In the genomic region with DNA sequence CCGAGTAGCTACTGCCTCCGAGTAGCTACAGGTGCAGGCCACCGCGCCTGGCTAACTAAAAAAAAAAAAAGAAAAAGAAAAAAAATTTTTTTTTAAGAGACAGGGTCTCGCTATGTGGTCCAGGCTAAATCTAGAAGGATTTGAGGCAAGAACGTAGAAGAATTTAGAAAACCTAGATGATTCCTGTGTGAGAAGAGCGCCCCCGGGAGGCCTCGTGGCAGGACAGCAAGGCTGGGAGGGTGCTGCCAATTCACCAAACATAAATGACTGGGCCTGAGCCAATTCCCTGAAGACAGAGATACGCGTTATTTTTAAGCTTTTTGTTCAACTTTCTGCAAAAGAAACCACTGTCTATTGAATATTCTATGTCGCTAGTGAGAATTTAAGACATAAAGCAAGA, we compare ENCODE assay signal across 9 cellular contexts.
A peak's percentile ranks its signal among the peaks of the same experiment; 100 is the strongest.
DNase-seq lines count a peak whose midpoint lies in the region; ATAC-seq, FAIRE-seq and TF ChIP-seq lines count a peak whose summit lies in the region.
"Had no signal": no experiment of that assay in that cellular context is flagged by ENCODE, and none has a peak within 500 bp of the region (broad histone marks: within the 10 kb centered on the region; RNA-seq: fewer than 3 reads in every experiment).

No MANE protein-coding gene starts in this region.

- CTCF ChIA-PET in Panc1 (lab: Charles Lee), result no interaction called here

- no peak overlapping the region for H3K27ac ChIP-seq in Panc1 (ENCODE audit: low read length)

- H3K4me1 ChIP-seq in Panc1 (ENCODE audit: control insufficient read depth, insufficient read depth, low read length), result no peaks in the 10 kb centered on the region

- H3K9me3 ChIP-seq in Panc1 (ENCODE audit: control insufficient read depth, insufficient read depth, low read depth, low read length), result no peaks in the 10 kb centered on the region

- FAIRE-seq in H54 (lab: Jason Lieb, UNC), result no peak
- FAIRE-seq: islet of Langerhans had no signal

- no peaks in the 10 kb centered on the region; the same call in 1 of the 2 replicates for H3K27me3 ChIP-seq in Panc1 (ENCODE audit: control insufficient read depth, insufficient read depth, low read length)

- no peak overlapping the region for H3K4me3 ChIP-seq in Panc1 (ENCODE audit: low read depth in 2 of 2, low read length in 2 of 2)
- no peak overlapping the region for H3K4me3 ChIP-seq in fibroblast of mammary gland (ENCODE audit: control insufficient read depth, low read depth, low read length)

- intact Hi-C loops in Panc1 (cut with micrococcal nuclease; ENCODE audit: unreplicated experiment), result loop anchor here (10.0 kb wide), 1 partner anchor 299 kb away; no protein-coding TSS in a partner anchor
- intact Hi-C loops in posterior vena cava (cut with DNase I), result no loop called here

- H3K36me3 ChIP-seq in Panc1 (ENCODE audit: control insufficient read depth, insufficient read depth, low read length), result no peaks in the 10 kb centered on the region

- TF ChIP-seq CTCF in Panc1 (IDR thresholded peaks at IDR 0.05) (peak; percentile 70), fibroblast of mammary gland (conservative IDR thresholded peaks at IDR 0.05; ENCODE audit: control insufficient read depth, insufficient read depth, low read depth, low read length) (peak; percentile 22)

- POLR2A ChIA-PET in Panc1 (lab: Charles Lee), result no interaction called here

- in situ Hi-C loops in Panc1 (cut with HindIII; ENCODE audit: low pct_unique_long_range_greater_than_20kb, low sequenced_read_pairs), result no loop called here

- DNase-seq in COLO829 (ENCODE audit: low spot score) (peak; percentile 65), H54 (ENCODE audit: insufficient read length, low spot score) (peak; percentile 42), Panc1 (ENCODE audit: low read depth, low spot score) (no peak), fibroblast of mammary gland (ENCODE audit: low read depth) (peak; percentile 4), hypothalamus (lab: John Stamatoyannopoulos, UW) (no peak), posterior vena cava (ENCODE audit: low spot score) (no peak)

- ATAC-seq in Panc1, result no peak
- ATAC-seq in HG02981 (IDR thresholded peaks at IDR 0.05; ENCODE audit: unreplicated experiment), result no peak
- ATAC-seq in HG03565 (IDR thresholded peaks at IDR 0.05; ENCODE audit: unreplicated experiment), result no peak

- TF ChIP-seq POLR2A in H54 (IDR thresholded peaks at IDR 0.05; ENCODE audit: low read depth, low read length), result no peak

- BruUV-seq in Panc1 (replicated peaks; lab: Mats Ljungman, UMichigan), result no TSS peak

Comparison
In these comparisons a context has a peak if more than half of its experiments do, and no peak if none do; other contexts are left out.
1. DNase-seq: peak in COLO829 (single experiment), H54 (single experiment) and fibroblast of mammary gland (single experiment); none in Panc1 (single experiment), hypothalamus (0 of 51) and posterior vena cava (single experiment).